ENCODE assay signal across 7 cellular contexts in genomic region chr17:33481652-33482051, GRCh38.
"Had no signal": no experiment of that assay in that cellular context is flagged by ENCODE, and none has a peak within 500 bp of the region (broad histone marks: within the 10 kb centered on the region; RNA-seq: fewer than 3 reads in every experiment).

No MANE protein-coding gene starts in this region.

- H3K4me2 ChIP-seq: KMS-11 had no signal

- DNase-seq: IMR-90, KBM-7, KG1 had no signal

- ATAC-seq: HepG2 had no signal

- H3K9ac ChIP-seq: KMS-11 had no signal

- FAIRE-seq: HepG2, HTR-8/SVneo had no signal

- H3K27ac ChIP-seq: HL-60, KMS-11 had no signal
